Comparison of ENCODE assay signal across 26 cellular contexts in the genomic region with DNA sequence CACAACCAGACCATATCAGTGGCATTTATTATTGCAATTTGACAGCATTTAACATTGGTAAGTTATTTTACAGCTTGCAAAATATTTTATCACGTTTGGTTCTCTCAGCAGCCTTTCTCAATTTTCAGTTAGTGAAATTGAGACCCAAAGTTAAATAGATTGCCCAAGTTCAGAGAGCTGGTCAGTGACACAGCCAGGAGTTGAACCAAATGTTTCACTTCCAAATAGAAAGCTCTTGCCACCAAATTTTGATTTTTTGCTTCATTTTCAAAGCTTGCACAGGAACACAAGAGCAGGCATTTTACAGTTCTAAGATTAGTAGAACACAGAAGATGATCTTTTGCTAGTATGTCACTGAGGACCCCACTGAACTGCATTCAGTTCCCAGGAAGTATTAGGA.
A peak's percentile ranks its signal among the peaks of the same experiment; 100 is the strongest.
DNase-seq lines count a peak whose midpoint lies in the region; ATAC-seq, FAIRE-seq and TF ChIP-seq lines count a peak whose summit lies in the region.
"Had no signal": no experiment of that assay in that cellular context is flagged by ENCODE, and none has a peak within 500 bp of the region (broad histone marks: within the 10 kb centered on the region; RNA-seq: fewer than 3 reads in every experiment).

No MANE protein-coding gene starts in this region.

- H2AFZ ChIP-seq in GM23338: peak overlapping the region; percentile 23; the same call in 1 of the 2 replicates

- H3K4me3 Mint-ChIP-seq in GM23338 (no peak overlapping the region), chondrocyte (ENCODE audit: unreplicated experiment) (no peak overlapping the region)
- H3K4me3 Mint-ChIP-seq: CD14-positive monocyte; CD4-positive, alpha-beta memory T cell; CD4-positive, CD25-positive, alpha-beta regulatory T cell; CD8-positive, alpha-beta memory T cell had no signal

- no peak overlapping the region for H3K4me2 ChIP-seq in GM23338
- H3K4me2 ChIP-seq: BLaER1 had no signal

- ATAC-seq in GM23338: no peak
- ATAC-seq in left lobe of liver: peak; percentile 53
- ATAC-seq in HG03354 (IDR thresholded peaks at IDR 0.05; ENCODE audit: poor library complexity, severe bottlenecking, unreplicated experiment): no peak
- ATAC-seq: GM12878 had no signal

- H4K20me1 ChIP-seq in GM23338 (replicated peaks; ENCODE audit: insufficient read depth): no peaks in the 10 kb centered on the region
- H4K20me1 ChIP-seq: BLaER1 had no signal

- no peaks in the 10 kb centered on the region for H3K4me1 ChIP-seq in GM23338 (ENCODE audit: insufficient read depth)
- H3K4me1 ChIP-seq: BE2C, BLaER1 had no signal

- no peaks in the 10 kb centered on the region for H3K9me2 ChIP-seq in GM23338 (ENCODE audit: insufficient read depth)

- no peaks in the 10 kb centered on the region for H3K27me3 ChIP-seq in GM23338 (ENCODE audit: insufficient read depth)
- H3K27me3 ChIP-seq: BE2C, BLaER1 had no signal

- H3F3A ChIP-seq in GM23338 (replicated peaks; ENCODE audit: low read depth): no peaks in the 10 kb centered on the region

- no peaks in the 10 kb centered on the region for H3K36me3 ChIP-seq in GM23338 (ENCODE audit: insufficient read depth)
- H3K36me3 ChIP-seq: BE2C, BLaER1 had no signal

- TF ChIP-seq CTCF in GM23338 (conservative IDR thresholded peaks at IDR 0.05; ENCODE audit: low read depth in 2 of 2) (no peak), chondrocyte (IDR thresholded peaks at IDR 0.05) (no peak)

- H3K4me1 Mint-ChIP-seq in GM23338: peaks cover 4% of the 10 kb centered on the region
- no peaks in the 10 kb centered on the region for H3K4me1 Mint-ChIP-seq in chondrocyte (ENCODE audit: low read depth)
- H3K4me1 Mint-ChIP-seq: CD14-positive monocyte; CD4-positive, alpha-beta memory T cell; CD4-positive, CD25-positive, alpha-beta regulatory T cell; CD8-positive, alpha-beta memory T cell had no signal

- H3K79me2 ChIP-seq in GM23338 (replicated peaks; ENCODE audit: insufficient read depth): no peaks in the 10 kb centered on the region

- DNase-seq in GM23338 (ENCODE audit: low spot score): no peak
- DNase-seq in left lobe of liver (ENCODE audit: low spot score): no peak
- DNase-seq in urothelium cell line (ENCODE audit: low spot score): no peak
- DNase-seq in chondrocyte (ENCODE audit: low spot score): no peak
- DNase-seq: 8988T; ACHN; BE2C; C1 segment of cervical spinal cord; CD4-positive, alpha-beta memory T cell; CD4-positive, CD25-positive, alpha-beta regulatory T cell; CD8-positive, alpha-beta memory T cell; COR-L47; DMS 273 treated with DMSO at 0.1 percent for 48 hours; DMS153; DMS53; DMS79; DND-41; EL; GDM1 had no signal

- H3K27ac ChIP-seq in GM23338 (ENCODE audit: low read depth): no peak overlapping the region
- H3K27ac ChIP-seq: BLaER1 had no signal

- H3K9me3 Mint-ChIP-seq in GM23338: no peaks in the 10 kb centered on the region
- H3K9me3 Mint-ChIP-seq in chondrocyte (ENCODE audit: low read depth): no peaks in the 10 kb centered on the region

- H3K36me3 Mint-ChIP-seq in GM23338 (ENCODE audit: low read depth): no peaks in the 10 kb centered on the region
- H3K36me3 Mint-ChIP-seq in chondrocyte (ENCODE audit: low read depth): no peaks in the 10 kb centered on the region
- H3K36me3 Mint-ChIP-seq: CD14-positive monocyte; CD4-positive, alpha-beta memory T cell; CD4-positive, CD25-positive, alpha-beta regulatory T cell; CD8-positive, alpha-beta memory T cell had no signal

- no peak overlapping the region for H3K4me3 ChIP-seq in GM23338
- H3K4me3 ChIP-seq: BLaER1, GM12878 had no signal

- H3K27ac Mint-ChIP-seq in GM23338 (no peak overlapping the region), chondrocyte (ENCODE audit: unreplicated experiment) (no peak overlapping the region)
- H3K27ac Mint-ChIP-seq: CD14-positive monocyte; CD4-positive, alpha-beta memory T cell; CD4-positive, CD25-positive, alpha-beta regulatory T cell; CD8-positive, alpha-beta memory T cell had no signal

- H3K27me3 Mint-ChIP-seq in GM23338 (ENCODE audit: insufficient read depth, low read depth, poor library complexity) (no peaks in the 10 kb centered on the region), chondrocyte (ENCODE audit: low read depth) (peaks cover 24% of the 10 kb centered on the region)
- H3K27me3 Mint-ChIP-seq: CD4-positive, CD25-positive, alpha-beta regulatory T cell; CD8-positive, alpha-beta memory T cell had no signal

- peak; percentile 27 for FAIRE-seq in urothelium cell line (lab: Jason Lieb, UNC)
- FAIRE-seq: A204.1, GM12878, GM12892, GM18507 had no signal

TF ChIP-seq in GM23338, 12 proteins besides CTCF, POLR2A, EP300 and RAD21:
- no peak for TF ChIP-seq POLR2AphosphoS5 (IDR thresholded peaks at IDR 0.05; ENCODE audit: low read depth)
- TF ChIP-seq, protein P1, sequence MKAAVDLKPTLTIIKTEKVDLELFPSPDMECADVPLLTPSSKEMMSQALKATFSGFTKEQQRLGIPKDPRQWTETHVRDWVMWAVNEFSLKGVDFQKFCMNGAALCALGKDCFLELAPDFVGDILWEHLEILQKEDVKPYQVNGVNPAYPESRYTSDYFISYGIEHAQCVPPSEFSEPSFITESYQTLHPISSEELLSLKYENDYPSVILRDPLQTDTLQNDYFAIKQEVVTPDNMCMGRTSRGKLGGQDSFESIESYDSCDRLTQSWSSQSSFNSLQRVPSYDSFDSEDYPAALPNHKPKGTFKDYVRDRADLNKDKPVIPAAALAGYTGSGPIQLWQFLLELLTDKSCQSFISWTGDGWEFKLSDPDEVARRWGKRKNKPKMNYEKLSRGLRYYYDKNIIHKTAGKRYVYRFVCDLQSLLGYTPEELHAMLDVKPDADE (IDR thresholded peaks at IDR 0.05): no peak
